In the genomic region with DNA sequence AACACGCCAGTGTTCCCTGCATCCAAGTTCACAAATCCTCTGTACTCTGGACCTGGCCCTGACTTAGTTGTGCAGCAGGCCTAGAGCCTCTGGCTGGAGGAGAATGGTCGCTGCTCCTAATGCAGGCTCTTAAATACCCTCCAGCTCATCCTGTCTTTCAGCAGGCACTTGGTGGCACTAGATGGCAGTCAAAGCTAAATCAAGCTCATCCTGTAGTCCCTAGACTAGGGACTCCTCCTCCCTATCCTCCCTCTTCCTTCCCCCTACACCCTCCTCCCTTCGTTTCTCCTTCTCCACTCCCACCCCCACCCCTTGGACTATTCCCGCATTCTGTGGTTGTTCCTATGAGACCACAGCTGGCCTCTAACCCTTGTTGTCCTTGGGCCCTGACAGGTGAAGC, we compare ENCODE assay signal across 8 cellular contexts. TPM values are rescaled to one million over a fixed set of nuclear protein-coding genes. Genes with fewer than 3 reads are reported as not detected.
DNase-seq lines count a peak whose midpoint lies in the region; ATAC-seq, FAIRE-seq and TF ChIP-seq lines count a peak whose summit lies in the region.

No MANE protein-coding gene starts in this region.

- no peaks in the 10 kb centered on the region for H3K79me2 ChIP-seq in OCI-LY7 (ENCODE audit: insufficient read depth, low read depth, low read length)

- no peak overlapping the region for H2AFZ ChIP-seq in OCI-LY7 (ENCODE audit: low read length)

- TF ChIP-seq CTCF in OCI-LY7 (conservative IDR thresholded peaks at IDR 0.05; ENCODE audit: low read length) (peak; percentile 60), fibroblast of villous mesenchyme (IDR thresholded peaks at IDR 0.05; ENCODE audit: insufficient read depth, low read depth, low read length) (peak; percentile 49)

- no peak overlapping the region for H3K27ac Mint-ChIP-seq in stimulated activated naive CD8-positive, alpha-beta T cell treated with anti-CD3 and anti-CD28 coated beads, Interleukin-15, amount 100 ng/mL, for 72 hours
- no peak overlapping the region for H3K27ac Mint-ChIP-seq in CD8-positive, alpha-beta memory T cell

- H3K9me3 Mint-ChIP-seq in stimulated activated naive CD8-positive, alpha-beta T cell treated with anti-CD3 and anti-CD28 coated beads, Interleukin-15, amount 100 ng/mL, for 72 hours: no peaks in the 10 kb centered on the region
- H3K9me3 Mint-ChIP-seq in CD8-positive, alpha-beta memory T cell: no peaks in the 10 kb centered on the region

- H3K4me3 ChIP-seq in OCI-LY7 (ENCODE audit: low read depth, low read length, poor library complexity, severe bottlenecking): no peak overlapping the region
- no peak overlapping the region for H3K4me3 ChIP-seq in fibroblast of villous mesenchyme (ENCODE audit: low read depth, low read length)
- H3K4me3 ChIP-seq in CD8-positive, alpha-beta memory T cell (ENCODE audit: low read length): no peak overlapping the region

- no peaks in the 10 kb centered on the region for H4K20me1 ChIP-seq in OCI-LY7 (ENCODE audit: insufficient read depth, low read length)

- H3K9me2 ChIP-seq in OCI-LY7 (ENCODE audit: insufficient read depth, low read length): no peaks in the 10 kb centered on the region

- no peak overlapping the region for H3K4me2 ChIP-seq in OCI-LY7 (ENCODE audit: low read length)

- H3K4me1 Mint-ChIP-seq in stimulated activated naive CD8-positive, alpha-beta T cell treated with anti-CD3 and anti-CD28 coated beads, Interleukin-15, amount 100 ng/mL, for 72 hours: no peaks in the 10 kb centered on the region
- no peaks in the 10 kb centered on the region for H3K4me1 Mint-ChIP-seq in CD8-positive, alpha-beta memory T cell

- no peaks in the 10 kb centered on the region for H3K4me1 ChIP-seq in OCI-LY7 (ENCODE audit: insufficient read depth, low read length, poor library complexity, severe bottlenecking)
- H3K4me1 ChIP-seq in CD8-positive, alpha-beta memory T cell (ENCODE audit: insufficient read depth, low read length): no peaks in the 10 kb centered on the region

- peaks cover 7% of the 10 kb centered on the region for H3K27me3 Mint-ChIP-seq in stimulated activated naive CD8-positive, alpha-beta T cell treated with anti-CD3 and anti-CD28 coated beads, Interleukin-15, amount 100 ng/mL, for 72 hours
- peaks cover 9 to 20% of the 10 kb centered on the region in 2 donors for H3K27me3 Mint-ChIP-seq in CD8-positive, alpha-beta memory T cell

- DNase-seq in NCI-H748 (lab: John Stamatoyannopoulos, UW; ENCODE audit: unreplicated experiment) (peak; percentile 22), NCI-H748 treated with DMSO at 0.1 percent for 48 hours (lab: John Stamatoyannopoulos, UW) (no peak), OCI-LY7 (ENCODE audit: low spot score) (peak; percentile 31), fibroblast of villous mesenchyme (ENCODE audit: low read depth) (peak; percentile 55), mesenteric fat pad (ENCODE audit: low spot score) (no peak), H54 (ENCODE audit: insufficient read length, low spot score) (no peak)
- DNase-seq in stimulated activated naive CD8-positive, alpha-beta T cell treated with anti-CD3 and anti-CD28 coated beads, Interleukin-15, amount 100 ng/mL, for 72 hours: no peak
- DNase-seq in CD8-positive, alpha-beta memory T cell: no peak

- BruUV-seq in OCI-LY7 (replicated peaks; lab: Mats Ljungman, UMichigan): no TSS peak

- H3K36me3 ChIP-seq in OCI-LY7 (ENCODE audit: insufficient read depth, low read length): no peaks in the 10 kb centered on the region
- H3K36me3 ChIP-seq in CD8-positive, alpha-beta memory T cell (ENCODE audit: insufficient read depth, low read length): no peaks in the 10 kb centered on the region

- H3K27ac ChIP-seq in OCI-LY7 (ENCODE audit: low read depth, low read length, poor library complexity, severe bottlenecking): no peak overlapping the region
- no peak overlapping the region for H3K27ac ChIP-seq in CD8-positive, alpha-beta memory T cell (ENCODE audit: low read depth, low read length)

- no peak overlapping the region for H3K4me3 Mint-ChIP-seq in stimulated activated naive CD8-positive, alpha-beta T cell treated with anti-CD3 and anti-CD28 coated beads, Interleukin-15, amount 100 ng/mL, for 72 hours
- H3K4me3 Mint-ChIP-seq in CD8-positive, alpha-beta memory T cell: no peak overlapping the region

- FAIRE-seq in H54 (lab: Jason Lieb, UNC): no peak

- no peaks in the 10 kb centered on the region for H3K36me3 Mint-ChIP-seq in CD8-positive, alpha-beta memory T cell

- no peak for TF ChIP-seq POLR2A in H54 (IDR thresholded peaks at IDR 0.05; ENCODE audit: low read depth, low read length)

- intact Hi-C loops in OCI-LY7 (cut with micrococcal nuclease; ENCODE audit: unreplicated experiment): loop anchor here (10.0 kb wide), 2 partner anchors 371 to 811 kb away; no protein-coding TSS in a partner anchor

- POLR2A ChIA-PET in OCI-LY7 (lab: Charles Lee): interaction anchor here (0.6 kb wide), 1 partner anchor 128 kb away, joined by 3 read pairs; no protein-coding TSS in a partner anchor
- POLR2A ChIA-PET in CD8-positive, alpha-beta memory T cell (lab: Charles Lee): no interaction called here

- no peaks in the 10 kb centered on the region for H3K9me3 ChIP-seq in OCI-LY7 (ENCODE audit: low read length)
- no peaks in the 10 kb centered on the region for H3K9me3 ChIP-seq in CD8-positive, alpha-beta memory T cell (ENCODE audit: low read length)

- ATAC-seq in stimulated activated naive CD8-positive, alpha-beta T cell treated with anti-CD3 and anti-CD28 coated beads, Interleukin-15, amount 100 ng/mL, for 72 hours: peak; percentile 54

- no peaks in the 10 kb centered on the region for H3K27me3 ChIP-seq in CD8-positive, alpha-beta memory T cell (ENCODE audit: insufficient read depth, low read length, poor library complexity, severe bottlenecking)

- CTCF ChIA-PET in OCI-LY7 (lab: Charles Lee; ENCODE audit: unreplicated experiment): interaction anchor here (0.6 kb wide), 1 partner anchor 821 kb away, joined by 3 read pairs; no protein-coding TSS in a partner anchor
- CTCF ChIA-PET in CD8-positive, alpha-beta memory T cell (lab: Charles Lee): no interaction called here

RNA-seq across cellular contexts. Expression of a gene that starts 41.5 kb away (rescaled TPM):
- 22.3 and 23.0 TPM in 2 replicates for total RNA-seq in OCI-LY7 (2014; rRNA removed; shearing (Covaris generic))
- total RNA-seq in OCI-LY7 (2022) (59.0 and 63.8 TPM in 2 replicates), fibroblast of villous mesenchyme (26.7 and 34.5 TPM in 2 replicates), mesenteric fat pad (48.8 TPM)
- total RNA-seq in CD8-positive, alpha-beta memory T cell: 10 to 100 TPM; 48.0 to 52.8 TPM
- polyA plus RNA-seq in CD8-positive, alpha-beta memory T cell: 21.1 TPM

Comparison
In these comparisons a context has a peak if more than half of its experiments do, and no peak if none do; other contexts are left out.
1. DNase-seq: peak in NCI-H748 (single experiment), OCI-LY7 (single experiment) and fibroblast of villous mesenchyme (single experiment); none in NCI-H748 treated with DMSO at 0.1 percent for 48 hours (single experiment), stimulated activated naive CD8-positive, alpha-beta T cell treated with anti-CD3 and anti-CD28 coated beads, Interleukin-15, amount 100 ng/mL, for 72 hours (0 of 2), mesenteric fat pad (single experiment), H54 (single experiment) and CD8-positive, alpha-beta memory T cell (0 of 5).